ENCODE assay signal across 14 cellular contexts in genomic region chr18:27862056-27862682, GRCh38.
"Had no signal": no experiment of that assay in that cellular context is flagged by ENCODE, and none has a peak within 500 bp of the region (broad histone marks: within the 10 kb centered on the region; RNA-seq: fewer than 3 reads in every experiment).

No MANE protein-coding gene starts in this region.

- ATAC-seq: activated CD4-positive, alpha-beta T cell treated with anti-CD3 and anti-CD28 coated beads for 36 hours; esophagus mucosa; gastroesophageal sphincter; WTC11 had no signal

- FAIRE-seq: astrocyte had no signal

- DNase-seq: activated CD4-positive, alpha-beta T cell treated with anti-CD3 and anti-CD28 coated beads for 36 hours; activated CD4-positive, alpha-beta T cell treated with anti-CD3 and anti-CD28 coated beads, Interleukin-2, amount 50 U/mL, for 48 hours; activated gamma-delta T cell; effector CD8-positive, alpha-beta T cell; heart right ventricle; left ventricle myocardium superior; right cardiac atrium; stimulated activated CD4-positive, alpha-beta T cell treated with anti-CD3 and anti-CD28 coated beads, Interleukin-2, amount 100 ng/mL, for 24 hours; stimulated activated naive CD4-positive, alpha-beta T cell treated with Interleukin-2 at 50 U/mL for 16 hours; thyroid gland had no signal
